ENCODE assay signal across 19 cellular contexts in the genomic region with DNA sequence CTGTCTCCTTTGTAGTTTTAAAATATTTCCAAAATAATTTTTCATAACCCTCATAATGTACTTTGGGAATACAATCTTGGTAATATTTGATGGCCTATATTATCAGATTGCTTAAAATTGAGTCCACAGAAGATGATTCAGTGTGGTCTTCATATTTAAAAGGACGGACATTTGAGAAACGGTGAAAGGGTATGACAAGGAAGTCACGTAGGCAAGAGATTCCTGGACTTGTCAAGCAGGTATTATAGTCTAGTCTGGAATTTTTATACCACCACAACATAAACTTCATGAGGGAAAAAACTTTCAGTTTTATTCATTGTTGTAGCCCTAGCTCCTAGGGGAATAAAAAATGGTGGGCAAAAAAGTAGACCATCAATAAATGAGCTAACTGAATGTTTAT.
DNase-seq lines count a peak whose midpoint lies in the region; ATAC-seq and TF ChIP-seq lines count a peak whose summit lies in the region.
"Had no signal": no experiment of that assay in that cellular context is flagged by ENCODE, and none has a peak within 500 bp of the region (broad histone marks: within the 10 kb centered on the region; RNA-seq: fewer than 3 reads in every experiment).

No MANE protein-coding gene starts in this region.

- H3K4me1 Mint-ChIP-seq in natural killer cell (peaks cover 25 to 42% of the 10 kb centered on the region in 2 donors), nephron progenitor cell (peaks cover 5% of the 10 kb centered on the region)
- H3K4me1 Mint-ChIP-seq in natural killer cell treated with Interleukin-12 subunit alpha and Interleukin-12 subunit beta and Interleukin-15 and Interleukin-18, amount 100 ng/mL, for 72 hours (ENCODE audit: low read depth in 2 of 2), result peaks cover 15 to 19% of the 10 kb centered on the region in 2 donors
- H3K4me1 Mint-ChIP-seq in activated naive CD8-positive, alpha-beta T cell (ENCODE audit: low read depth), result peaks cover 37% of the 10 kb centered on the region
- H3K4me1 Mint-ChIP-seq: CD14-positive monocyte had no signal

- intact Hi-C loops in natural killer cell (cut with micrococcal nuclease), result no loop called here

- H3K27me3 Mint-ChIP-seq in natural killer cell (ENCODE audit: low read depth in 2 of 2) (no peaks in the 10 kb centered on the region), nephron progenitor cell (ENCODE audit: low read depth, poor library complexity) (no peaks in the 10 kb centered on the region)
- no peaks in the 10 kb centered on the region for H3K27me3 Mint-ChIP-seq in natural killer cell treated with Interleukin-12 subunit alpha and Interleukin-12 subunit beta and Interleukin-15 and Interleukin-18, amount 100 ng/mL, for 72 hours
- H3K27me3 Mint-ChIP-seq in activated naive CD8-positive, alpha-beta T cell, result no peaks in the 10 kb centered on the region
- H3K27me3 Mint-ChIP-seq: activated CD4-positive, alpha-beta T cell treated with anti-CD3 and anti-CD28 coated beads for 36 hours had no signal

- no peak overlapping the region for H3K4me3 Mint-ChIP-seq in natural killer cell
- H3K4me3 Mint-ChIP-seq in natural killer cell treated with Interleukin-12 subunit alpha and Interleukin-12 subunit beta and Interleukin-15 and Interleukin-18, amount 100 ng/mL, for 72 hours, result no peak overlapping the region
- no peak overlapping the region for H3K4me3 Mint-ChIP-seq in activated naive CD8-positive, alpha-beta T cell
- no peak overlapping the region for H3K4me3 Mint-ChIP-seq in nephron progenitor cell
- H3K4me3 Mint-ChIP-seq: activated CD4-positive, alpha-beta T cell treated with anti-CD3 and anti-CD28 coated beads for 36 hours; activated naive CD4-positive, alpha-beta T cell treated with anti-CD3 and anti-CD28 coated beads for 36 hours; CD14-positive monocyte had no signal

- peak overlapping the region; percentile 7 to 56 for H3K27ac Mint-ChIP-seq in natural killer cell
- no peak overlapping the region for H3K27ac Mint-ChIP-seq in natural killer cell treated with Interleukin-12 subunit alpha and Interleukin-12 subunit beta and Interleukin-15 and Interleukin-18, amount 100 ng/mL, for 72 hours
- peak overlapping the region; percentile 34 for H3K27ac Mint-ChIP-seq in activated naive CD8-positive, alpha-beta T cell
- H3K27ac Mint-ChIP-seq in nephron progenitor cell, result peak overlapping the region; percentile 32
- H3K27ac Mint-ChIP-seq: activated naive CD4-positive, alpha-beta T cell treated with anti-CD3 and anti-CD28 coated beads for 36 hours had no signal

- H3K9me3 Mint-ChIP-seq in natural killer cell (no peaks in the 10 kb centered on the region), nephron progenitor cell (no peaks in the 10 kb centered on the region)
- H3K9me3 Mint-ChIP-seq in natural killer cell treated with Interleukin-12 subunit alpha and Interleukin-12 subunit beta and Interleukin-15 and Interleukin-18, amount 100 ng/mL, for 72 hours, result no peaks in the 10 kb centered on the region
- H3K9me3 Mint-ChIP-seq in activated naive CD8-positive, alpha-beta T cell (ENCODE audit: low read depth), result no peaks in the 10 kb centered on the region
- H3K9me3 Mint-ChIP-seq: activated naive CD4-positive, alpha-beta T cell treated with anti-CD3 and anti-CD28 coated beads for 36 hours; CD14-positive monocyte had no signal

- no peaks in the 10 kb centered on the region for H3K36me3 Mint-ChIP-seq in natural killer cell
- peaks cover 14% of the 10 kb centered on the region for H3K36me3 Mint-ChIP-seq in natural killer cell treated with Interleukin-12 subunit alpha and Interleukin-12 subunit beta and Interleukin-15 and Interleukin-18, amount 100 ng/mL, for 72 hours
- peaks cover 10% of the 10 kb centered on the region for H3K36me3 Mint-ChIP-seq in activated naive CD8-positive, alpha-beta T cell
- H3K36me3 Mint-ChIP-seq in nephron progenitor cell (ENCODE audit: low read depth), result peaks cover 59% of the 10 kb centered on the region

- ATAC-seq in natural killer cell (no peak), GM19452 (IDR thresholded peaks at IDR 0.05; ENCODE audit: unreplicated experiment) (no peak), HG03571 (IDR thresholded peaks at IDR 0.05; ENCODE audit: unreplicated experiment) (no peak)
- ATAC-seq in natural killer cell treated with Interleukin-12 subunit alpha and Interleukin-12 subunit beta and Interleukin-15 and Interleukin-18, amount 100 ng/mL, for 72 hours, result no peak
- ATAC-seq: activated CD4-positive, alpha-beta T cell treated with anti-CD3 and anti-CD28 coated beads for 36 hours had no signal

- DNase-seq in natural killer cell (no peak), nephron progenitor cell (no peak), D341Med (ENCODE audit: low spot score) (no peak)
- DNase-seq in natural killer cell treated with Interleukin-12 subunit alpha and Interleukin-12 subunit beta and Interleukin-15 and Interleukin-18, amount 100 ng/mL, for 72 hours (ENCODE audit: low spot score), result no peak
- DNase-seq: activated CD4-positive, alpha-beta T cell treated with anti-CD3 and anti-CD28 coated beads for 36 hours; activated naive CD4-positive, alpha-beta T cell treated with anti-CD3 and anti-CD28 coated beads for 36 hours; caudate nucleus; mesendoderm; MM.1S; NCI-H1436; NCI-H2107; NCI-H446; NCI-H82; nucleus accumbens; stimulated activated CD8-positive, alpha-beta memory T cell treated with anti-CD3 and anti-CD28 coated beads, Interleukin-4, amount 100 ng/mL, for 48 hours had no signal

- TF ChIP-seq CTCF in natural killer cell (IDR thresholded peaks at IDR 0.05) (no peak), nephron progenitor cell (IDR thresholded peaks at IDR 0.05) (no peak)

Comparison
In these comparisons a context has a peak if more than half of its experiments do, and no peak if none do; other contexts are left out.
1. H3K27ac Mint-ChIP-seq: peak in natural killer cell (2 of 2), activated naive CD8-positive, alpha-beta T cell (single experiment) and nephron progenitor cell (single experiment); none in natural killer cell treated with Interleukin-12 subunit alpha and Interleukin-12 subunit beta and Interleukin-15 and Interleukin-18, amount 100 ng/mL, for 72 hours (0 of 2).